8 cellular contexts compared by ENCODE assay signal in genomic region chr4:78612398-78613005, GRCh38.
DNase-seq lines count a peak whose midpoint lies in the region; ATAC-seq and TF ChIP-seq lines count a peak whose summit lies in the region.

No MANE protein-coding gene starts in this region.

- no peak overlapping the region for H3K27ac Mint-ChIP-seq in neural crest cell (ENCODE audit: unreplicated experiment)

- H3K27me3 ChIP-seq in esophagus squamous epithelium, result no peaks in the 10 kb centered on the region

- peaks cover 0 to 11% (median 0%) of the 10 kb centered on the region in 3 donors for H3K4me1 ChIP-seq in esophagus squamous epithelium

- H3K9me3 ChIP-seq in esophagus squamous epithelium, result no peaks in the 10 kb centered on the region

- no peak for TF ChIP-seq POLR2A in esophagus squamous epithelium (IDR thresholded peaks at IDR 0.05)

- H3K4me3 Mint-ChIP-seq in neural crest cell, result no peak overlapping the region

- H3K9me3 Mint-ChIP-seq in neural crest cell, result no peaks in the 10 kb centered on the region

- H3K36me3 ChIP-seq in esophagus squamous epithelium, result no peaks in the 10 kb centered on the region

- DNase-seq in NCI-H2227 (lab: John Stamatoyannopoulos, UW; ENCODE audit: unreplicated experiment) (peak; percentile 16), NCI-H2227 treated with DMSO at 0.1 percent for 48 hours (lab: John Stamatoyannopoulos, UW) (no peak), RPMI8226 (peak; percentile 53), esophagus squamous epithelium (lab: John Stamatoyannopoulos, UW) (peak; percentile 0), neural crest cell (ENCODE audit: low read depth, low spot score) (no peak), C1 segment of cervical spinal cord (lab: John Stamatoyannopoulos, UW) (no peak)
- no peak for DNase-seq in activated T-cell treated with anti-CD3 and anti-CD28 coated beads, Interleukin-2, amount 50 U/mL, for 1 hour

- ATAC-seq in HG02763 (IDR thresholded peaks at IDR 0.05; ENCODE audit: unreplicated experiment), result peak; percentile 24

- intact Hi-C loops in esophagus squamous epithelium (cut with DNase I), result loop anchor here (5.0 kb wide), 1 partner anchor 255 kb away; no protein-coding TSS in a partner anchor

- H3K36me3 Mint-ChIP-seq in neural crest cell (ENCODE audit: low read depth), result no peaks in the 10 kb centered on the region

- TF ChIP-seq CTCF in esophagus squamous epithelium (IDR thresholded peaks at IDR 0.05), result peak; percentile 32 to 84 (median 73)
- TF ChIP-seq CTCF in neural crest cell (conservative IDR thresholded peaks at IDR 0.05), result peak; percentile 66

- H3K4me3 ChIP-seq in esophagus squamous epithelium, result no peak overlapping the region

- no peak overlapping the region for H3K27ac ChIP-seq in esophagus squamous epithelium

- H3K4me1 Mint-ChIP-seq in neural crest cell, result no peaks in the 10 kb centered on the region

- WGBS in esophagus squamous epithelium, 2 donors, result 54 to 61% methylated on average over 3 of the region's 3 CpGs

- no peaks in the 10 kb centered on the region for H3K27me3 Mint-ChIP-seq in neural crest cell (ENCODE audit: low read depth)

Comparison
In these comparisons a context has a peak if more than half of its experiments do, and no peak if none do; other contexts are left out.
1. DNase-seq: peak in NCI-H2227 (single experiment), RPMI8226 (single experiment) and esophagus squamous epithelium (single experiment); none in NCI-H2227 treated with DMSO at 0.1 percent for 48 hours (single experiment), neural crest cell (single experiment), activated T-cell treated with anti-CD3 and anti-CD28 coated beads, Interleukin-2, amount 50 U/mL, for 1 hour (single experiment) and C1 segment of cervical spinal cord (0 of 14).